In genomic region chr2:233832869-233833812, GRCh38 we compare ENCODE assay signal across 8 cellular contexts. TPM values are rescaled to one million over a fixed set of nuclear protein-coding genes. Genes with fewer than 3 reads are reported as not detected.
A peak's percentile ranks its signal among the peaks of the same experiment; 100 is the strongest.
DNase-seq lines count a peak whose midpoint lies in the region; ATAC-seq and TF ChIP-seq lines count a peak whose summit lies in the region.

No MANE protein-coding gene starts in this region.

- CTCF ChIA-PET in A673 (lab: Charles Lee) (interaction anchor here (1.3 kb wide), 1 partner anchor 384 kb away, joined by 8 read pairs; no protein-coding TSS in a partner anchor), OCI-LY7 (lab: Charles Lee; ENCODE audit: unreplicated experiment) (no interaction called here)

- DNase-seq in A673 (ENCODE audit: low spot score): peak; percentile 42
- peak; percentile 38 for DNase-seq in OCI-LY7 (ENCODE audit: low spot score)
- DNase-seq in fibroblast of pulmonary artery (ENCODE audit: low read depth): peak; percentile 78
- DNase-seq in stimulated activated naive CD8-positive, alpha-beta T cell treated with anti-CD3 and anti-CD28 coated beads, Interleukin-15, Interleukin-2, amounts not matched to agents 100 U/mL and 50 U/mL, for 24 hours: no peak
- no peak for DNase-seq in UCSD-AML1 (lab: John Stamatoyannopoulos, UW; ENCODE audit: unreplicated experiment)

- TF ChIP-seq CTCF in A673 (conservative IDR thresholded peaks at IDR 0.05; ENCODE audit: low read depth, low read length) (peak; percentile 54), GM12874 (IDR thresholded peaks at IDR 0.05; ENCODE audit: insufficient read depth, low read depth, low read length) (0 out of 2 replicates have a peak, but pooled peaks have one; percentile 6), OCI-LY7 (conservative IDR thresholded peaks at IDR 0.05; ENCODE audit: low read length) (peak; percentile 60), fibroblast of pulmonary artery (IDR thresholded peaks at IDR 0.05; ENCODE audit: low read length, missing control alignments) (peak; percentile 55)

- H3K4me2 ChIP-seq in OCI-LY7 (ENCODE audit: low read length): no peak overlapping the region

- no peaks in the 10 kb centered on the region for H3K27me3 ChIP-seq in A673 (replicated peaks; ENCODE audit: insufficient read depth, low read depth, low read length, poor library complexity)

- ATAC-seq in stimulated activated naive CD8-positive, alpha-beta T cell treated with anti-CD3 and anti-CD28 coated beads, Interleukin-15, Interleukin-2, amounts not matched to agents 100 U/mL and 50 U/mL, for 24 hours: peak; percentile 30
- ATAC-seq in GM18858 (IDR thresholded peaks at IDR 0.05; ENCODE audit: unreplicated experiment): no peak
- ATAC-seq in GM18498 (IDR thresholded peaks at IDR 0.05; ENCODE audit: unreplicated experiment): no peak

- peaks cover 21% of the 10 kb centered on the region for H3K79me2 ChIP-seq in OCI-LY7 (ENCODE audit: insufficient read depth, low read depth, low read length)

- POLR2A ChIA-PET in A673 (lab: Charles Lee; ENCODE audit: low non-redundant PET): no interaction called here
- POLR2A ChIA-PET in OCI-LY7 (lab: Charles Lee): no interaction called here

- H3K4me1 ChIP-seq in A673 (ENCODE audit: insufficient read depth, low read length, poor library complexity, severe bottlenecking) (no peaks in the 10 kb centered on the region), OCI-LY7 (ENCODE audit: insufficient read depth, low read length, poor library complexity, severe bottlenecking) (peaks cover 10% of the 10 kb centered on the region)

- H3K9me2 ChIP-seq in OCI-LY7 (ENCODE audit: insufficient read depth, low read length): no peaks in the 10 kb centered on the region

- H3K9me3 ChIP-seq in A673 (ENCODE audit: low read depth, low read length, poor library complexity, severe bottlenecking): no peaks in the 10 kb centered on the region
- H3K9me3 ChIP-seq in OCI-LY7 (ENCODE audit: low read length): no peaks in the 10 kb centered on the region

- BruUV-seq in A673 (replicated peaks; lab: Mats Ljungman, UMichigan): no TSS peak
- no TSS peak for BruUV-seq in OCI-LY7 (replicated peaks; lab: Mats Ljungman, UMichigan)

- intact Hi-C loops in A673 (cut with micrococcal nuclease; ENCODE audit: unreplicated experiment): loop anchor here (5.0 kb wide), 1 partner anchor 386 kb away; no protein-coding TSS in a partner anchor
- intact Hi-C loops in OCI-LY7 (cut with micrococcal nuclease; ENCODE audit: unreplicated experiment): loop anchor here (5.0 to 10.0 kb wide), 2 partner anchors 121 to 348 kb away; partner anchors contain the start of gene UGT1A5

- H4K20me1 ChIP-seq in OCI-LY7 (ENCODE audit: insufficient read depth, low read length): peaks cover 9% of the 10 kb centered on the region

- H3K4me3 ChIP-seq in A673 (ENCODE audit: low read depth, low read length, poor library complexity, severe bottlenecking) (no peak overlapping the region), OCI-LY7 (ENCODE audit: low read depth, low read length, poor library complexity, severe bottlenecking) (no peak overlapping the region), fibroblast of pulmonary artery (replicated peaks; ENCODE audit: low read depth, low read length) (no peak overlapping the region)

- no peak overlapping the region for H2AFZ ChIP-seq in OCI-LY7 (ENCODE audit: low read length)

- H3K36me3 ChIP-seq in A673 (ENCODE audit: insufficient read depth, low read length, poor library complexity, severe bottlenecking) (peaks cover 46% of the 10 kb centered on the region), OCI-LY7 (ENCODE audit: insufficient read depth, low read length) (peaks cover 51% of the 10 kb centered on the region)

- H3K27ac ChIP-seq in A673 (ENCODE audit: low read depth, low read length, poor library complexity, severe bottlenecking) (peak overlapping the region; percentile 33), OCI-LY7 (ENCODE audit: low read depth, low read length, poor library complexity, severe bottlenecking) (no peak overlapping the region)

RNA-seq across cellular contexts. Expression of gene HJURP, which starts 21.2 kb away (rescaled TPM):
- total RNA-seq in A673 (2021) (103 and 107 TPM in 2 replicates), OCI-LY7 (2022) (122 and 135 TPM in 2 replicates)
- 79.9 and 94.3 TPM in 2 replicates for total RNA-seq in OCI-LY7 (2014; rRNA removed; shearing (Covaris generic))

RNA-seq across cellular contexts. Expression of gene MROH2A, which starts 55.0 kb away (rescaled TPM):
- total RNA-seq in A673 (2021) (0.92 and 1.3 TPM in 2 replicates), OCI-LY7 (2022) (not detected in 2 replicates)
- total RNA-seq in OCI-LY7 (2014; rRNA removed; shearing (Covaris generic)): not detected in 2 replicates

Comparison
In these comparisons a context has a peak if more than half of its experiments do, and no peak if none do; other contexts are left out.
1. DNase-seq: peak in A673 (single experiment), OCI-LY7 (single experiment) and fibroblast of pulmonary artery (single experiment); none in stimulated activated naive CD8-positive, alpha-beta T cell treated with anti-CD3 and anti-CD28 coated beads, Interleukin-15, Interleukin-2, amounts not matched to agents 100 U/mL and 50 U/mL, for 24 hours (single experiment) and UCSD-AML1 (single experiment).
2. CTCF ChIP-seq: peak in every context shown above with its lines; median percentile 60 in OCI-LY7; 55 in fibroblast of pulmonary artery; 54 in A673; 6 in GM12874.